In genomic region chr7:28128608-28129007, GRCh38 we compare ENCODE assay signal across 17 cellular contexts. TPM values are rescaled to one million over a fixed set of nuclear protein-coding genes. Genes with fewer than 3 reads are reported as not detected.
A peak's percentile ranks its signal among the peaks of the same experiment; 100 is the strongest.
DNase-seq lines count a peak whose midpoint lies in the region; ATAC-seq and TF ChIP-seq lines count a peak whose summit lies in the region.
"Had no signal": no experiment of that assay in that cellular context is flagged by ENCODE, and none has a peak within 500 bp of the region (broad histone marks: within the 10 kb centered on the region; RNA-seq: fewer than 3 reads in every experiment).

No MANE protein-coding gene starts in this region.

- no peak for TF ChIP-seq POLR2A in testis (IDR thresholded peaks at IDR 0.05)

- H3K27me3 Mint-ChIP-seq in CD8-positive, alpha-beta T cell (ENCODE audit: low read depth), result no peaks in the 10 kb centered on the region
- H3K27me3 Mint-ChIP-seq: CD4-positive, alpha-beta memory T cell; natural killer cell treated with Interleukin-12 subunit alpha and Interleukin-12 subunit beta and Interleukin-15 and Interleukin-18, amount 100 ng/mL, for 72 hours had no signal

- peak overlapping the region; percentile 28; the same call in 1 of the 2 replicates for H3K4me2 ChIP-seq in KMS-11

- H3K4me1 ChIP-seq in KMS-11 (ENCODE audit: low read depth, poor library complexity, severe bottlenecking) (peaks cover 33% of the 10 kb centered on the region), testis (peaks cover 60% of the 10 kb centered on the region)
- no peaks in the 10 kb centered on the region for H3K4me1 ChIP-seq in CD8-positive, alpha-beta T cell (ENCODE audit: insufficient read depth, low read length)
- H3K4me1 ChIP-seq: ascending aorta had no signal

- H3K36me3 ChIP-seq in KMS-11 (ENCODE audit: insufficient read depth), result no peaks in the 10 kb centered on the region
- no peaks in the 10 kb centered on the region for H3K36me3 ChIP-seq in testis (ENCODE audit: low read depth, missing control alignments)
- H3K36me3 ChIP-seq in CD8-positive, alpha-beta T cell (ENCODE audit: insufficient read depth, low read length), result no peaks in the 10 kb centered on the region
- H3K36me3 ChIP-seq: ascending aorta, thyroid gland had no signal

- no peak overlapping the region for H3K27ac Mint-ChIP-seq in CD8-positive, alpha-beta T cell

- H3K4me3 Mint-ChIP-seq in CD8-positive, alpha-beta T cell, result no peak overlapping the region
- H3K4me3 Mint-ChIP-seq: CD4-positive, alpha-beta memory T cell; H9; natural killer cell treated with Interleukin-12 subunit alpha and Interleukin-12 subunit beta and Interleukin-15 and Interleukin-18, amount 100 ng/mL, for 72 hours had no signal

- peaks cover 11% of the 10 kb centered on the region for H3K4me1 Mint-ChIP-seq in CD8-positive, alpha-beta T cell (ENCODE audit: low read depth)

- no peak for TF ChIP-seq CTCF in KMS-11 (conservative IDR thresholded peaks at IDR 0.05; ENCODE audit: low read depth, low read length)
- TF ChIP-seq CTCF in cardiac fibroblast (IDR thresholded peaks at IDR 0.05; ENCODE audit: low read depth, low read length), result no peak
- no peak for TF ChIP-seq CTCF in testis (IDR thresholded peaks at IDR 0.05)
- TF ChIP-seq CTCF in CD8-positive, alpha-beta T cell (IDR thresholded peaks at IDR 0.05), result no peak

- H3K27me3 ChIP-seq in KMS-11 (ENCODE audit: insufficient read depth, low read depth) (no peaks in the 10 kb centered on the region), testis (no peaks in the 10 kb centered on the region)
- no peaks in the 10 kb centered on the region for H3K27me3 ChIP-seq in CD8-positive, alpha-beta T cell (ENCODE audit: insufficient read depth, low read length)
- H3K27me3 ChIP-seq: ascending aorta, thyroid gland had no signal

- H3K36me3 Mint-ChIP-seq in CD8-positive, alpha-beta T cell, result no peaks in the 10 kb centered on the region
- H3K36me3 Mint-ChIP-seq: natural killer cell treated with Interleukin-12 subunit alpha and Interleukin-12 subunit beta and Interleukin-15 and Interleukin-18, amount 100 ng/mL, for 72 hours had no signal

- H3K79me2 ChIP-seq in KMS-11 (ENCODE audit: insufficient read depth, low read depth), result 0 out of 2 replicates have a peak, but pooled peaks cover 4% of the 10 kb centered on the region

- no peak overlapping the region for H2AFZ ChIP-seq in KMS-11 (ENCODE audit: low read depth)

- H3K27ac ChIP-seq in KMS-11 (peak overlapping the region; percentile 0; the same call in 1 of the 2 replicates), testis (peak overlapping the region; percentile 2 to 80)
- H3K27ac ChIP-seq in CD8-positive, alpha-beta T cell (ENCODE audit: low read depth, low read length), result no peak overlapping the region
- H3K27ac ChIP-seq: ascending aorta, thyroid gland had no signal

- H3K4me3 ChIP-seq in KMS-11 (IDR thresholded peaks at IDR 0.05; ENCODE audit: insufficient read depth, low read depth, low read length), result no peak overlapping the region
- no peak overlapping the region for H3K4me3 ChIP-seq in cardiac fibroblast (replicated peaks in 1 of 2; ENCODE audit: low read depth in 2 of 2, low read length in 2 of 2)
- no peak overlapping the region for H3K4me3 ChIP-seq in testis
- H3K4me3 ChIP-seq in CD8-positive, alpha-beta T cell (ENCODE audit: low read depth, low read length), result no peak overlapping the region
- H3K4me3 ChIP-seq: ascending aorta, thyroid gland had no signal

- POLR2A ChIA-PET in CD8-positive, alpha-beta T cell (lab: Charles Lee), result no interaction called here

- CTCF ChIA-PET in CD8-positive, alpha-beta T cell (lab: Charles Lee), result no interaction called here

- H3K9me3 Mint-ChIP-seq in CD8-positive, alpha-beta T cell, result no peaks in the 10 kb centered on the region
- H3K9me3 Mint-ChIP-seq: CD4-positive, alpha-beta memory T cell; natural killer cell treated with Interleukin-12 subunit alpha and Interleukin-12 subunit beta and Interleukin-15 and Interleukin-18, amount 100 ng/mL, for 72 hours had no signal

- no peaks in the 10 kb centered on the region for H3K9me3 ChIP-seq in testis
- no peaks in the 10 kb centered on the region for H3K9me3 ChIP-seq in CD8-positive, alpha-beta T cell (ENCODE audit: low read length)
- H3K9me3 ChIP-seq: ascending aorta, thyroid gland had no signal

- H4K20me1 ChIP-seq in KMS-11 (ENCODE audit: insufficient read depth), result peaks cover 3% of the 10 kb centered on the region; the same call in 1 of the 2 replicates

- no peak for ATAC-seq in CD8-positive, alpha-beta T cell

- peak; percentile 54 to 67 for DNase-seq in cardiac fibroblast (ENCODE audit: low read depth in 2 of 2)
- DNase-seq in kidney glomerular epithelial cell (lab: John Stamatoyannopoulos, UW), result peak; percentile 79
- no peak for DNase-seq in testis
- no peak for DNase-seq in stimulated activated CD4-positive, alpha-beta T cell treated with anti-CD3 and anti-CD28 coated beads, Interleukin-4, amount 100 ng/mL, for 4 hours
- no peak for DNase-seq in CD8-positive, alpha-beta T cell
- DNase-seq in activated T-cell treated with anti-CD3 and anti-CD28 coated beads, Interleukin-2, amount 50 U/mL, for 48 hours, result no peak
- DNase-seq: activated gamma-delta T cell treated with Interleukin-2 at 50 U/mL for 16 hours; CD4-positive, alpha-beta memory T cell; H9; NCI-H1092 treated with DMSO at 0.1 percent for 48 hours; retina; stimulated activated CD4-positive, alpha-beta T cell treated with anti-CD3 and anti-CD28 coated beads, Interleukin-2, amount 100 ng/mL, for 48 hours; stimulated activated CD8-positive, alpha-beta memory T cell treated with anti-CD3 and anti-CD28 coated beads, Interleukin-4, amount 100 ng/mL, for 48 hours; thyroid gland had no signal

- intact Hi-C loops in testis (cut with DNase I; ENCODE audit: low total_unique reads), result no loop called here
- intact Hi-C loops in CD8-positive, alpha-beta T cell (cut with DNase I, micrococcal nuclease), result no loop called here

- no peak overlapping the region for H3K9ac ChIP-seq in KMS-11

RNA-seq across cellular contexts. Expression of gene JAZF1, which starts 52.0 kb away (rescaled TPM):
- 10 to 100 TPM; 38.5 to 46.4 TPM for total RNA-seq in testis
- 51.0 TPM for polyA plus RNA-seq in testis (ENCODE audit: insufficient read depth, low read depth, low replicate concordance)
- total RNA-seq in CD8-positive, alpha-beta T cell, result 1 to 10 TPM; 6.0 to 6.1 TPM

Comparison
In these comparisons a context has a peak if more than half of its experiments do, and no peak if none do; other contexts are left out.
1. DNase-seq: peak in cardiac fibroblast (2 of 2) and kidney glomerular epithelial cell (single experiment); none in testis (single experiment), stimulated activated CD4-positive, alpha-beta T cell treated with anti-CD3 and anti-CD28 coated beads, Interleukin-4, amount 100 ng/mL, for 4 hours (0 of 2), CD8-positive, alpha-beta T cell (0 of 7) and activated T-cell treated with anti-CD3 and anti-CD28 coated beads, Interleukin-2, amount 50 U/mL, for 48 hours (0 of 2).
2. RNA of gene JAZF1, which starts 52.0 kb away (total RNA-seq): 38.5 to 46.4 TPM in testis; 6.0 to 6.1 TPM in CD8-positive, alpha-beta T cell; every median in the first group is over 4 times any median in the second.